ENCODE assay signal across 7 cellular contexts in the genomic region with DNA sequence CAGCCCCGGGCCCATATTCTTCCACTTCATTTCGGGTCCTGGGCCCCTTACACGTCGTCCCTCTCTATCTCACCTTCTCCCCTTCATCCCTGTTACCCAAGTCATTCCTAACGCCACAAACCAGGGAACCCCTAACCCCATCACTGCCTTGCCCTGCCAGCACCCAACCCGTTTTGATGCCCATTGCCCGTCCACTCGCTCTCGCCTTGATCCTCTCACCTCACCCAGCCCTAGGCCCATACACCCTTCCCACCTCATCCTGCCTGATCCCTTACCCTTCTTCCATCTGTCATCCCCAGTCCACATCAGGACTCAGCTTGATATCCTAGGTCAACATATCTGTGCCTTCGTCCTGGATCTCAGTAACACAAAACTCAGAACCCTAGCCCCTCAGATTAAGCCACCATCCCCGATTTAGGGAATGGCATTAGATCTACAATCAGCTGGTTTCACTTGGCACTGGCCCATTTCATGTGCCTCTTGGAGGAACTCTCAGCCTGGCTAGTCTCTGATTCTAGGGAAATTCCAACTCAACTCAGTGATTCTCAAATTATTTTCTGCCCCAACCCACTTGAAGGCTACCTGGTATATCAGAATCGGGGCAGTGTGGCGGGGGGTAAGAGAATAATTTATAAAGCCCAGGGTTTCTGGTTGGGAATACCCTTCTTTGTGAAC. TPM values are rescaled to one million over a fixed set of nuclear protein-coding genes. Genes with fewer than 3 reads are reported as not detected.
DNase-seq lines count a peak whose midpoint lies in the region; ATAC-seq, FAIRE-seq and TF ChIP-seq lines count a peak whose summit lies in the region.

No MANE protein-coding gene starts in this region.

- no peaks in the 10 kb centered on the region for H4K20me1 ChIP-seq in keratinocyte (ENCODE audit: control insufficient read depth, extremely low read depth, insufficient read depth, low read length)

- H3K27ac ChIP-seq in keratinocyte (ENCODE audit: control insufficient read depth, insufficient read depth, low read length) (peak overlapping the region; percentile 89), suprapubic skin (peak overlapping the region; percentile 95)

- no peaks in the 10 kb centered on the region for H3K9me3 Mint-ChIP-seq in activated naive CD8-positive, alpha-beta T cell treated with anti-CD3 and anti-CD28 coated beads for 36 hours

- peak overlapping the region; percentile 54 for H2AFZ ChIP-seq in keratinocyte (ENCODE audit: control insufficient read depth, low read length)

- H3K4me3 ChIP-seq in keratinocyte (ENCODE audit: control insufficient read depth in 2 of 3, extremely low read depth in 1 of 3, insufficient read depth in 2 of 3, low read depth in 1 of 3, low read length in 3 of 3) (peak overlapping the region; percentile 70 to 98 (median 93)), suprapubic skin (peak overlapping the region; percentile 99)

- ATAC-seq in HG02970 (IDR thresholded peaks at IDR 0.05; ENCODE audit: low FRiP score, unreplicated experiment) = peak; percentile 6

- peak overlapping the region; percentile 92 for H3K27ac Mint-ChIP-seq in activated naive CD8-positive, alpha-beta T cell treated with anti-CD3 and anti-CD28 coated beads for 36 hours

- H3K9me1 ChIP-seq in keratinocyte (ENCODE audit: control insufficient read depth, extremely low read depth, insufficient read depth, low read length) = no peaks in the 10 kb centered on the region

- TF ChIP-seq CTCF in keratinocyte (optimal IDR thresholded peaks at IDR 0.05 in 1 of 3, IDR thresholded peaks at IDR 0.05 in 1 of 3, conservative IDR thresholded peaks at IDR 0.05 in 1 of 3; ENCODE audit: extremely low read depth in 1 of 3, insufficient read depth in 2 of 3, low read length in 3 of 3) (no peak), suprapubic skin (IDR thresholded peaks at IDR 0.05) (no peak), GM13976 (IDR thresholded peaks at IDR 0.05; ENCODE audit: borderline replicate concordance, control extremely low read depth, extremely low read depth, insufficient read depth, missing control alignments) (no peak)

- TF ChIP-seq POLR2A in suprapubic skin (IDR thresholded peaks at IDR 0.05) = no peak

- no peaks in the 10 kb centered on the region for H3K27me3 ChIP-seq in keratinocyte (ENCODE audit: control insufficient read depth, extremely low read depth, insufficient read depth, low read length)
- no peaks in the 10 kb centered on the region for H3K27me3 ChIP-seq in suprapubic skin

- H3K9ac ChIP-seq in keratinocyte (ENCODE audit: control insufficient read depth, extremely low read depth, insufficient read depth, low read length) = peak overlapping the region; percentile 97

- peaks cover 42% of the 10 kb centered on the region for H3K79me2 ChIP-seq in keratinocyte (ENCODE audit: control insufficient read depth, insufficient read depth, low read length)

- in situ Hi-C loops in GM13976 (cut with MboI; ENCODE audit: low sequenced_read_pairs, unreplicated experiment) = no loop called here

- TF ChIP-seq EP300 in suprapubic skin (IDR thresholded peaks at IDR 0.05) = no peak

- no peak for FAIRE-seq in keratinocyte (lab: Jason Lieb, UNC)

- no peaks in the 10 kb centered on the region for H3K27me3 Mint-ChIP-seq in activated naive CD8-positive, alpha-beta T cell treated with anti-CD3 and anti-CD28 coated beads for 36 hours

- H3K4me2 ChIP-seq in keratinocyte (ENCODE audit: control insufficient read depth, extremely low read depth, insufficient read depth, low read depth, low read length) = peak overlapping the region; percentile 72

- DNase-seq in activated naive CD8-positive, alpha-beta T cell treated with anti-CD3 and anti-CD28 coated beads for 36 hours = no peak
- DNase-seq in keratinocyte (ENCODE audit: low read depth, low spot score) (no peak), suprapubic skin (ENCODE audit: low spot score in 2 of 2) (no peak), cerebellum (ENCODE audit: low spot score) (no peak), GM13976 (ENCODE audit: low spot score) (no peak)
- no peak for DNase-seq in activated CD4-positive, alpha-beta T cell treated with anti-CD3 and anti-CD28 coated beads, Interleukin-2, amount 50 U/mL, for 4 hours

- peaks cover 8 to 12% of the 10 kb centered on the region in 2 experiments for H3K36me3 ChIP-seq in keratinocyte (ENCODE audit: control insufficient read depth in 2 of 2, extremely low read depth in 1 of 2, insufficient read depth in 2 of 2, low read length in 2 of 2)
- H3K36me3 ChIP-seq in suprapubic skin = peaks cover 61% of the 10 kb centered on the region

- H3K4me1 Mint-ChIP-seq in activated naive CD8-positive, alpha-beta T cell treated with anti-CD3 and anti-CD28 coated beads for 36 hours = peaks cover 42% of the 10 kb centered on the region

- WGBS in suprapubic skin = 20% methylated on average over 13 of the region's 13 CpGs

- H3K9me3 ChIP-seq in keratinocyte (ENCODE audit: control insufficient read depth, low read depth, low read length) (no peaks in the 10 kb centered on the region), suprapubic skin (no peaks in the 10 kb centered on the region)

- peaks cover 36% of the 10 kb centered on the region for H3K36me3 Mint-ChIP-seq in activated naive CD8-positive, alpha-beta T cell treated with anti-CD3 and anti-CD28 coated beads for 36 hours

- H3K4me3 Mint-ChIP-seq in activated naive CD8-positive, alpha-beta T cell treated with anti-CD3 and anti-CD28 coated beads for 36 hours = peak overlapping the region; percentile 90

- H3K4me1 ChIP-seq in keratinocyte (ENCODE audit: control insufficient read depth, extremely low read depth, insufficient read depth, low read length) = peaks cover 18% of the 10 kb centered on the region
- peaks cover 42% of the 10 kb centered on the region for H3K4me1 ChIP-seq in suprapubic skin

- dilution Hi-C loops in keratinocyte (cut with MboI; ENCODE audit: extremely low pct_ligation_motif_present, low sequenced_read_pairs) = no loop called here

RNA-seq across cellular contexts. Expression of a gene that starts 0.5 kb away (rescaled TPM):
- total RNA-seq in activated naive CD8-positive, alpha-beta T cell treated with anti-CD3 and anti-CD28 coated beads for 36 hours = 10 to 100 TPM; 73.9 to 75.4 TPM
- polyA plus RNA-seq in keratinocyte = 80.0 to 132 TPM (median 82.7 TPM) in 3 replicates
- 154 TPM for polyA plus RNA-seq in keratinocyte (2011; ENCODE audit: low read depth)
- 93.3 and 137 TPM in 2 replicates for polyA plus RNA-seq in keratinocyte (2011; cell fraction: cytosol; rRNA removed)
- 59.9 and 92.7 TPM in 2 replicates for polyA plus RNA-seq in keratinocyte (2011; cell fraction: nucleus; rRNA removed)
- polyA plus RNA-seq in keratinocyte (2012; ENCODE audit: low replicate concordance) = 72.5 and 125 TPM in 2 replicates
- polyA minus RNA-seq in keratinocyte = 2.2 to 32.5 TPM (median 14.6 TPM) in 3 replicates
- polyA minus RNA-seq in keratinocyte (2011; cell fraction: cytosol; rRNA and poly(A)+ RNA removed) = 29.4 TPM
- polyA minus RNA-seq in keratinocyte (2011; cell fraction: nucleus; rRNA and poly(A)+ RNA removed) = 10.1 and 21.1 TPM in 2 replicates
- total RNA-seq in suprapubic skin (10 to 100 TPM; 43.7 to 60.3 (median 50.7) TPM), cerebellum (54.6 TPM)

RNA-seq across cellular contexts. Expression of a gene that starts 0.8 kb away (rescaled TPM):
- total RNA-seq in activated naive CD8-positive, alpha-beta T cell treated with anti-CD3 and anti-CD28 coated beads for 36 hours = 10 to 100 TPM; 87.2 to 90.9 TPM
- 22.4 to 30.1 TPM (median 25.1 TPM) in 3 replicates for polyA plus RNA-seq in keratinocyte
- 60.0 TPM for polyA plus RNA-seq in keratinocyte (2011; ENCODE audit: low read depth)
- 25.8 and 35.4 TPM in 2 replicates for polyA plus RNA-seq in keratinocyte (2011; cell fraction: cytosol; rRNA removed)
- polyA plus RNA-seq in keratinocyte (2011; cell fraction: nucleus; rRNA removed) = 32.7 and 39.1 TPM in 2 replicates
- 22.1 and 64.9 TPM in 2 replicates for polyA plus RNA-seq in keratinocyte (2012; ENCODE audit: low replicate concordance)
- polyA minus RNA-seq in keratinocyte = 3.9 to 22.9 TPM (median 17.7 TPM) in 3 replicates
- polyA minus RNA-seq in keratinocyte (2011; cell fraction: cytosol; rRNA and poly(A)+ RNA removed) = 16.9 TPM
- polyA minus RNA-seq in keratinocyte (2011; cell fraction: nucleus; rRNA and poly(A)+ RNA removed) = 67.5 and 70.0 TPM in 2 replicates
- total RNA-seq in suprapubic skin = 100 to 1,000 TPM in 1 of 4 donors, 10 to 100 TPM in 3; 63.6 to 140 (median 70.8) TPM
- 12.9 TPM for total RNA-seq in cerebellum

RNA-seq across cellular contexts. Expression of a gene that starts 25.0 kb away (rescaled TPM):
- total RNA-seq in activated naive CD8-positive, alpha-beta T cell treated with anti-CD3 and anti-CD28 coated beads for 36 hours = 10 to 100 TPM; 38.9 to 40.8 TPM
- polyA plus RNA-seq in keratinocyte = 24.2 to 28.8 TPM (median 28.1 TPM) in 3 replicates
- polyA plus RNA-seq in keratinocyte (2011; ENCODE audit: low read depth) = 25.5 TPM
- polyA plus RNA-seq in keratinocyte (2011; cell fraction: cytosol; rRNA removed) = 18.2 and 24.3 TPM in 2 replicates
- 47.5 and 49.6 TPM in 2 replicates for polyA plus RNA-seq in keratinocyte (2011; cell fraction: nucleus; rRNA removed)
- polyA plus RNA-seq in keratinocyte (2012; ENCODE audit: low replicate concordance) = 20.0 and 25.9 TPM in 2 replicates
- 39.4 to 62.6 TPM (median 56.1 TPM) in 3 replicates for polyA minus RNA-seq in keratinocyte
- polyA minus RNA-seq in keratinocyte (2011; cell fraction: cytosol; rRNA and poly(A)+ RNA removed) = 24.0 TPM
- 25.9 and 48.3 TPM in 2 replicates for polyA minus RNA-seq in keratinocyte (2011; cell fraction: nucleus; rRNA and poly(A)+ RNA removed)
- total RNA-seq in suprapubic skin = 10 to 100 TPM; 42.0 to 91.4 (median 46.0) TPM
- 22.1 TPM for total RNA-seq in cerebellum

RNA-seq across cellular contexts. Expression of a gene that starts 25.4 kb away (rescaled TPM):
- total RNA-seq in activated naive CD8-positive, alpha-beta T cell treated with anti-CD3 and anti-CD28 coated beads for 36 hours = not detected
- polyA plus RNA-seq in keratinocyte = 0.85 TPM in 1 of 3 replicates, not detected in the others
- not detected for polyA plus RNA-seq in keratinocyte (2011; ENCODE audit: low read depth)
- polyA plus RNA-seq in keratinocyte (2011; cell fraction: cytosol; rRNA removed) = not detected in 2 replicates
- polyA plus RNA-seq in keratinocyte (2011; cell fraction: nucleus; rRNA removed) = not detected in 2 replicates
- 3.1 TPM in 1 of 2 replicates, not detected in the other for polyA plus RNA-seq in keratinocyte (2012; ENCODE audit: low replicate concordance)
- not detected in 3 replicates for polyA minus RNA-seq in keratinocyte
- 26.5 TPM for polyA minus RNA-seq in keratinocyte (2011; cell fraction: cytosol; rRNA and poly(A)+ RNA removed)
- 3.7 and 5.7 TPM in 2 replicates for polyA minus RNA-seq in keratinocyte (2011; cell fraction: nucleus; rRNA and poly(A)+ RNA removed)
- total RNA-seq in suprapubic skin (not detected), cerebellum (not detected)
